In the genomic region with DNA sequence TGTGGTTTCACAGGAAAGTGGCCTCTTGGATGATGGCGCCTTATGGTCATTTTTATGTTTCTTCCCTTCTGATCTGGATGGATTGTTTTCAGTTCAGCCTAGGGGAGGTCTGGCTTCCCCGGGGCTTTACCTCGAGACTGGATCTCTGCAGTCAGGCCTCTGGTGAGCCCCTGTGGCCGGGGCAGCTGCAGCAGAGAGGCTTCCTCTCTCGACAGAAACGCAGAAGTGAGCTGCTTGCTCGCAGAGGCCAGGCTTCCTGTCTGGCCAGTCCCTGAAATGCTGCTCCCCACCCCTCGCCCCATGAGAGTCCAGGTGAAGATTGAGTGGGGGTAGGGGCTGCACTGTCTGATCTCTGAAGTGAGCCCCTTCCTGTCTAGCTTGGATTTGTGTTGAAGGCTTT, we compare ENCODE assay signal across 1 cellular context.
TF ChIP-seq lines count a peak whose summit lies in the region.

No MANE protein-coding gene starts in this region.

TF ChIP-seq in GM12878, 131 proteins besides CTCF, POLR2A, EP300 and RAD21 (continued from another document):
- TF ChIP-seq, protein P1, sequence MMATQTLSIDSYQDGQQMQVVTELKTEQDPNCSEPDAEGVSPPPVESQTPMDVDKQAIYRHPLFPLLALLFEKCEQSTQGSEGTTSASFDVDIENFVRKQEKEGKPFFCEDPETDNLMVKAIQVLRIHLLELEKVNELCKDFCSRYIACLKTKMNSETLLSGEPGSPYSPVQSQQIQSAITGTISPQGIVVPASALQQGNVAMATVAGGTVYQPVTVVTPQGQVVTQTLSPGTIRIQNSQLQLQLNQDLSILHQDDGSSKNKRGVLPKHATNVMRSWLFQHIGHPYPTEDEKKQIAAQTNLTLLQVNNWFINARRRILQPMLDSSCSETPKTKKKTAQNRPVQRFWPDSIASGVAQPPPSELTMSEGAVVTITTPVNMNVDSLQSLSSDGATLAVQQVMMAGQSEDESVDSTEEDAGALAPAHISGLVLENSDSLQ (IDR thresholded peaks at IDR 0.05), result no peak
- no peak for TF ChIP-seq SUZ12 (IDR thresholded peaks at IDR 0.05; ENCODE audit: unreplicated experiment)
- TF ChIP-seq, protein P2, sequence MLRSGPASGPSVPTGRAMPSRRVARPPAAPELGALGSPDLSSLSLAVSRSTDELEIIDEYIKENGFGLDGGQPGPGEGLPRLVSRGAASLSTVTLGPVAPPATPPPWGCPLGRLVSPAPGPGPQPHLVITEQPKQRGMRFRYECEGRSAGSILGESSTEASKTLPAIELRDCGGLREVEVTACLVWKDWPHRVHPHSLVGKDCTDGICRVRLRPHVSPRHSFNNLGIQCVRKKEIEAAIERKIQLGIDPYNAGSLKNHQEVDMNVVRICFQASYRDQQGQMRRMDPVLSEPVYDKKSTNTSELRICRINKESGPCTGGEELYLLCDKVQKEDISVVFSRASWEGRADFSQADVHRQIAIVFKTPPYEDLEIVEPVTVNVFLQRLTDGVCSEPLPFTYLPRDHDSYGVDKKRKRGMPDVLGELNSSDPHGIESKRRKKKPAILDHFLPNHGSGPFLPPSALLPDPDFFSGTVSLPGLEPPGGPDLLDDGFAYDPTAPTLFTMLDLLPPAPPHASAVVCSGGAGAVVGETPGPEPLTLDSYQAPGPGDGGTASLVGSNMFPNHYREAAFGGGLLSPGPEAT (IDR thresholded peaks at IDR 0.05; ENCODE audit: low read depth), result no peak
- peak; percentile 39; the same call in 1 of the 3 replicates for TF ChIP-seq POU2F2 (IDR thresholded peaks at IDR 0.05; ENCODE audit: borderline replicate concordance, low read depth, low read length)
- TF ChIP-seq, protein P3, sequence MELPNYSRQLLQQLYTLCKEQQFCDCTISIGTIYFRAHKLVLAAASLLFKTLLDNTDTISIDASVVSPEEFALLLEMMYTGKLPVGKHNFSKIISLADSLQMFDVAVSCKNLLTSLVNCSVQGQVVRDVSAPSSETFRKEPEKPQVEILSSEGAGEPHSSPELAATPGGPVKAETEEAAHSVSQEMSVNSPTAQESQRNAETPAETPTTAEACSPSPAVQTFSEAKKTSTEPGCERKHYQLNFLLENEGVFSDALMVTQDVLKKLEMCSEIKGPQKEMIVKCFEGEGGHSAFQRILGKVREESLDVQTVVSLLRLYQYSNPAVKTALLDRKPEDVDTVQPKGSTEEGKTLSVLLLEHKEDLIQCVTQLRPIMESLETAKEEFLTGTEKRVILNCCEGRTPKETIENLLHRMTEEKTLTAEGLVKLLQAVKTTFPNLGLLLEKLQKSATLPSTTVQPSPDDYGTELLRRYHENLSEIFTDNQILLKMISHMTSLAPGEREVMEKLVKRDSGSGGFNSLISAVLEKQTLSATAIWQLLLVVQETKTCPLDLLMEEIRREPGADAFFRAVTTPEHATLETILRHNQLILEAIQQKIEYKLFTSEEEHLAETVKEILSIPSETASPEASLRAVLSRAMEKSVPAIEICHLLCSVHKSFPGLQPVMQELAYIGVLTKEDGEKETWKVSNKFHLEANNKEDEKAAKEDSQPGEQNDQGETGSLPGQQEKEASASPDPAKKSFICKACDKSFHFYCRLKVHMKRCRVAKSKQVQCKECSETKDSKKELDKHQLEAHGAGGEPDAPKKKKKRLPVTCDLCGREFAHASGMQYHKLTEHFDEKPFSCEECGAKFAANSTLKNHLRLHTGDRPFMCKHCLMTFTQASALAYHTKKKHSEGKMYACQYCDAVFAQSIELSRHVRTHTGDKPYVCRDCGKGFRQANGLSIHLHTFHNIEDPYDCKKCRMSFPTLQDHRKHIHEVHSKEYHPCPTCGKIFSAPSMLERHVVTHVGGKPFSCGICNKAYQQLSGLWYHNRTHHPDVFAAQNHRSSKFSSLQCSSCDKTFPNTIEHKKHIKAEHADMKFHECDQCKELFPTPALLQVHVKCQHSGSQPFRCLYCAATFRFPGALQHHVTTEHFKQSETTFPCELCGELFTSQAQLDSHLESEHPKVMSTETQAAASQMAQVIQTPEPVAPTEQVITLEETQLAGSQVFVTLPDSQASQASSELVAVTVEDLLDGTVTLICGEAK (IDR thresholded peaks at IDR 0.05; ENCODE audit: borderline replicate concordance), result no peak
- TF ChIP-seq FOXK2 (IDR thresholded peaks at IDR 0.05), result no peak
- no peak for TF ChIP-seq MYC (IDR thresholded peaks at IDR 0.05; ENCODE audit: insufficient read depth, insufficient read length, insufficient replicate concordance, low read length, severe bottlenecking)
- peak; percentile 37; the same call in 1 of the 2 replicates for TF ChIP-seq SMAD5 (IDR thresholded peaks at IDR 0.05; ENCODE audit: low read depth)
- TF ChIP-seq HDAC6 (IDR thresholded peaks at IDR 0.05; ENCODE audit: unreplicated experiment), result no peak
- TF ChIP-seq KDM1A (IDR thresholded peaks at IDR 0.05; ENCODE audit: borderline replicate concordance), result no peak
- peak; percentile 88 for TF ChIP-seq POLR2AphosphoS5 (IDR thresholded peaks at IDR 0.05; ENCODE audit: low read length)
- peak; percentile 47; the same call in 1 of the 2 replicates for TF ChIP-seq IRF4 (IDR thresholded peaks at IDR 0.05; ENCODE audit: low read depth, low read length)
- TF ChIP-seq IKZF1 (conservative IDR thresholded peaks at IDR 0.05), result peak; percentile 55
- TF ChIP-seq, protein P4, sequence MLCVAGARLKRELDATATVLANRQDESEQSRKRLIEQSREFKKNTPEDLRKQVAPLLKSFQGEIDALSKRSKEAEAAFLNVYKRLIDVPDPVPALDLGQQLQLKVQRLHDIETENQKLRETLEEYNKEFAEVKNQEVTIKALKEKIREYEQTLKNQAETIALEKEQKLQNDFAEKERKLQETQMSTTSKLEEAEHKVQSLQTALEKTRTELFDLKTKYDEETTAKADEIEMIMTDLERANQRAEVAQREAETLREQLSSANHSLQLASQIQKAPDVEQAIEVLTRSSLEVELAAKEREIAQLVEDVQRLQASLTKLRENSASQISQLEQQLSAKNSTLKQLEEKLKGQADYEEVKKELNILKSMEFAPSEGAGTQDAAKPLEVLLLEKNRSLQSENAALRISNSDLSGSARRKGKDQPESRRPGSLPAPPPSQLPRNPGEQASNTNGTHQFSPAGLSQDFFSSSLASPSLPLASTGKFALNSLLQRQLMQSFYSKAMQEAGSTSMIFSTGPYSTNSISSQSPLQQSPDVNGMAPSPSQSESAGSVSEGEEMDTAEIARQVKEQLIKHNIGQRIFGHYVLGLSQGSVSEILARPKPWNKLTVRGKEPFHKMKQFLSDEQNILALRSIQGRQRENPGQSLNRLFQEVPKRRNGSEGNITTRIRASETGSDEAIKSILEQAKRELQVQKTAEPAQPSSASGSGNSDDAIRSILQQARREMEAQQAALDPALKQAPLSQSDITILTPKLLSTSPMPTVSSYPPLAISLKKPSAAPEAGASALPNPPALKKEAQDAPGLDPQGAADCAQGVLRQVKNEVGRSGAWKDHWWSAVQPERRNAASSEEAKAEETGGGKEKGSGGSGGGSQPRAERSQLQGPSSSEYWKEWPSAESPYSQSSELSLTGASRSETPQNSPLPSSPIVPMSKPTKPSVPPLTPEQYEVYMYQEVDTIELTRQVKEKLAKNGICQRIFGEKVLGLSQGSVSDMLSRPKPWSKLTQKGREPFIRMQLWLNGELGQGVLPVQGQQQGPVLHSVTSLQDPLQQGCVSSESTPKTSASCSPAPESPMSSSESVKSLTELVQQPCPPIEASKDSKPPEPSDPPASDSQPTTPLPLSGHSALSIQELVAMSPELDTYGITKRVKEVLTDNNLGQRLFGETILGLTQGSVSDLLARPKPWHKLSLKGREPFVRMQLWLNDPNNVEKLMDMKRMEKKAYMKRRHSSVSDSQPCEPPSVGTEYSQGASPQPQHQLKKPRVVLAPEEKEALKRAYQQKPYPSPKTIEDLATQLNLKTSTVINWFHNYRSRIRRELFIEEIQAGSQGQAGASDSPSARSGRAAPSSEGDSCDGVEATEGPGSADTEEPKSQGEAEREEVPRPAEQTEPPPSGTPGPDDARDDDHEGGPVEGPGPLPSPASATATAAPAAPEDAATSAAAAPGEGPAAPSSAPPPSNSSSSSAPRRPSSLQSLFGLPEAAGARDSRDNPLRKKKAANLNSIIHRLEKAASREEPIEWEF (IDR thresholded peaks at IDR 0.05; ENCODE audit: insufficient replicate concordance, low read depth, low read length), result peak; percentile 32
- peak; percentile 35 for TF ChIP-seq SMC3 (IDR thresholded peaks at IDR 0.05; ENCODE audit: borderline replicate concordance, low read length)
- TF ChIP-seq, protein P5, sequence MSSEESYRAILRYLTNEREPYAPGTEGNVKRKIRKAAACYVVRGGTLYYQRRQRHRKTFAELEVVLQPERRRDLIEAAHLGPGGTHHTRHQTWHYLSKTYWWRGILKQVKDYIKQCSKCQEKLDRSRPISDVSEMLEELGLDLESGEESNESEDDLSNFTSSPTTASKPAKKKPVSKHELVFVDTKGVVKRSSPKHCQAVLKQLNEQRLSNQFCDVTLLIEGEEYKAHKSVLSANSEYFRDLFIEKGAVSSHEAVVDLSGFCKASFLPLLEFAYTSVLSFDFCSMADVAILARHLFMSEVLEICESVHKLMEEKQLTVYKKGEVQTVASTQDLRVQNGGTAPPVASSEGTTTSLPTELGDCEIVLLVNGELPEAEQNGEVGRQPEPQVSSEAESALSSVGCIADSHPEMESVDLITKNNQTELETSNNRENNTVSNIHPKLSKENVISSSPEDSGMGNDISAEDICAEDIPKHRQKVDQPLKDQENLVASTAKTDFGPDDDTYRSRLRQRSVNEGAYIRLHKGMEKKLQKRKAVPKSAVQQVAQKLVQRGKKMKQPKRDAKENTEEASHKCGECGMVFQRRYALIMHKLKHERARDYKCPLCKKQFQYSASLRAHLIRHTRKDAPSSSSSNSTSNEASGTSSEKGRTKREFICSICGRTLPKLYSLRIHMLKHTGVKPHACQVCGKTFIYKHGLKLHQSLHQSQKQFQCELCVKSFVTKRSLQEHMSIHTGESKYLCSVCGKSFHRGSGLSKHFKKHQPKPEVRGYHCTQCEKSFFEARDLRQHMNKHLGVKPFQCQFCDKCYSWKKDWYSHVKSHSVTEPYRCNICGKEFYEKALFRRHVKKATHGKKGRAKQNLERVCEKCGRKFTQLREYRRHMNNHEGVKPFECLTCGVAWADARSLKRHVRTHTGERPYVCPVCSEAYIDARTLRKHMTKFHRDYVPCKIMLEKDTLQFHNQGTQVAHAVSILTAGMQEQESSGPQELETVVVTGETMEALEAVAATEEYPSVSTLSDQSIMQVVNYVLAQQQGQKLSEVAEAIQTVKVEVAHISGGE (CRISPR knock-in tag; IDR thresholded peaks at IDR 0.05), result no peak
- peak; percentile 84 for TF ChIP-seq TAF1 (IDR thresholded peaks at IDR 0.05; ENCODE audit: borderline replicate concordance, low read depth, low read length)
- TF ChIP-seq ZNF217 (IDR thresholded peaks at IDR 0.05), result no peak
- peak; percentile 31; the same call in 1 of the 2 replicates for TF ChIP-seq MXI1 (IDR thresholded peaks at IDR 0.05; ENCODE audit: low read depth, low read length)
- TF ChIP-seq, protein P6, sequence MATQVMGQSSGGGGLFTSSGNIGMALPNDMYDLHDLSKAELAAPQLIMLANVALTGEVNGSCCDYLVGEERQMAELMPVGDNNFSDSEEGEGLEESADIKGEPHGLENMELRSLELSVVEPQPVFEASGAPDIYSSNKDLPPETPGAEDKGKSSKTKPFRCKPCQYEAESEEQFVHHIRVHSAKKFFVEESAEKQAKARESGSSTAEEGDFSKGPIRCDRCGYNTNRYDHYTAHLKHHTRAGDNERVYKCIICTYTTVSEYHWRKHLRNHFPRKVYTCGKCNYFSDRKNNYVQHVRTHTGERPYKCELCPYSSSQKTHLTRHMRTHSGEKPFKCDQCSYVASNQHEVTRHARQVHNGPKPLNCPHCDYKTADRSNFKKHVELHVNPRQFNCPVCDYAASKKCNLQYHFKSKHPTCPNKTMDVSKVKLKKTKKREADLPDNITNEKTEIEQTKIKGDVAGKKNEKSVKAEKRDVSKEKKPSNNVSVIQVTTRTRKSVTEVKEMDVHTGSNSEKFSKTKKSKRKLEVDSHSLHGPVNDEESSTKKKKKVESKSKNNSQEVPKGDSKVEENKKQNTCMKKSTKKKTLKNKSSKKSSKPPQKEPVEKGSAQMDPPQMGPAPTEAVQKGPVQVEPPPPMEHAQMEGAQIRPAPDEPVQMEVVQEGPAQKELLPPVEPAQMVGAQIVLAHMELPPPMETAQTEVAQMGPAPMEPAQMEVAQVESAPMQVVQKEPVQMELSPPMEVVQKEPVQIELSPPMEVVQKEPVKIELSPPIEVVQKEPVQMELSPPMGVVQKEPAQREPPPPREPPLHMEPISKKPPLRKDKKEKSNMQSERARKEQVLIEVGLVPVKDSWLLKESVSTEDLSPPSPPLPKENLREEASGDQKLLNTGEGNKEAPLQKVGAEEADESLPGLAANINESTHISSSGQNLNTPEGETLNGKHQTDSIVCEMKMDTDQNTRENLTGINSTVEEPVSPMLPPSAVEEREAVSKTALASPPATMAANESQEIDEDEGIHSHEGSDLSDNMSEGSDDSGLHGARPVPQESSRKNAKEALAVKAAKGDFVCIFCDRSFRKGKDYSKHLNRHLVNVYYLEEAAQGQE (IDR thresholded peaks at IDR 0.05; ENCODE audit: low read depth, low read length), result no peak
